Comparison of ENCODE assay signal across 16 cellular contexts in genomic region chr17:71349908-71350600, GRCh38.
DNase-seq lines count a peak whose midpoint lies in the region; ATAC-seq, FAIRE-seq and TF ChIP-seq lines count a peak whose summit lies in the region.
"Had no signal": no experiment of that assay in that cellular context is flagged by ENCODE, and none has a peak within 500 bp of the region (broad histone marks: within the 10 kb centered on the region; RNA-seq: fewer than 3 reads in every experiment).

No MANE protein-coding gene starts in this region.

- no peaks in the 10 kb centered on the region for H4K20me1 ChIP-seq in GM23338 (replicated peaks; ENCODE audit: insufficient read depth)

- H3F3A ChIP-seq in GM23338 (replicated peaks; ENCODE audit: low read depth), result no peaks in the 10 kb centered on the region

- no peak overlapping the region for H3K27ac Mint-ChIP-seq in GM23338

- H2AFZ ChIP-seq in GM23338, result no peak overlapping the region

- H3K4me3 Mint-ChIP-seq in GM23338, result no peak overlapping the region

- no peak for TF ChIP-seq CTCF in AG10803 (conservative IDR thresholded peaks at IDR 0.05; ENCODE audit: low read length)
- TF ChIP-seq CTCF in cardiac fibroblast (IDR thresholded peaks at IDR 0.05; ENCODE audit: low read depth, low read length), result no peak
- TF ChIP-seq CTCF in GM23338 (conservative IDR thresholded peaks at IDR 0.05; ENCODE audit: low read depth in 2 of 2), result no peak

- no peaks in the 10 kb centered on the region for H3K4me1 Mint-ChIP-seq in GM23338

- H3K36me3 Mint-ChIP-seq in GM23338 (ENCODE audit: low read depth), result 0 out of 3 replicates have a peak, but pooled peaks cover 3% of the 10 kb centered on the region

- H3K4me3 ChIP-seq in AG10803 (ENCODE audit: low read length) (no peak overlapping the region), cardiac fibroblast (replicated peaks in 1 of 2; ENCODE audit: low read depth in 2 of 2, low read length in 2 of 2) (no peak overlapping the region), GM23338 (no peak overlapping the region), small intestine (ENCODE audit: low read depth in 1 of 2, low read length in 2 of 2) (no peak overlapping the region)
- H3K4me3 ChIP-seq: SJCRH30 had no signal

- H3K27me3 ChIP-seq in GM23338 (ENCODE audit: insufficient read depth) (no peaks in the 10 kb centered on the region), small intestine (ENCODE audit: control insufficient read depth in 2 of 2, insufficient read depth in 2 of 2, low read length in 2 of 2) (no peaks in the 10 kb centered on the region)

- H3K9me3 ChIP-seq in small intestine (ENCODE audit: control insufficient read depth, low read depth), result no peaks in the 10 kb centered on the region
- H3K9me3 ChIP-seq: SJCRH30 had no signal

- H3K9me2 ChIP-seq in GM23338 (ENCODE audit: insufficient read depth), result peaks cover 8% of the 10 kb centered on the region; the same call in 1 of the 2 replicates

- no peaks in the 10 kb centered on the region; the same call in 1 of the 3 replicates for H3K9me3 Mint-ChIP-seq in GM23338

- H3K27ac ChIP-seq in GM23338 (ENCODE audit: low read depth) (no peak overlapping the region), caudate nucleus (ENCODE audit: low read depth, low read length) (no peak overlapping the region), small intestine (ENCODE audit: low read depth in 1 of 2, low read length in 1 of 2) (no peak overlapping the region)
- H3K27ac ChIP-seq: SJCRH30 had no signal

- H3K79me2 ChIP-seq in GM23338 (replicated peaks; ENCODE audit: insufficient read depth), result no peaks in the 10 kb centered on the region

- H3K36me3 ChIP-seq in GM23338 (ENCODE audit: insufficient read depth) (no peaks in the 10 kb centered on the region), small intestine (ENCODE audit: control insufficient read depth in 2 of 2, insufficient read depth in 2 of 2, low read length in 2 of 2) (no peaks in the 10 kb centered on the region)
- H3K36me3 ChIP-seq: SJCRH30 had no signal

- no peak for ATAC-seq in GM23338
- ATAC-seq: PC-3 had no signal

- WGBS in small intestine, 3 donors, result 88 to 91% (median 91%) methylated on average over 6 of the region's 6 CpGs

- peaks cover 2% of the 10 kb centered on the region for H3K27me3 Mint-ChIP-seq in GM23338 (ENCODE audit: insufficient read depth, low read depth, poor library complexity)

- H3K4me1 ChIP-seq in GM23338 (ENCODE audit: insufficient read depth) (no peaks in the 10 kb centered on the region), small intestine (ENCODE audit: control insufficient read depth in 2 of 2, insufficient read depth in 1 of 2, low read depth in 1 of 2, low read length in 1 of 2) (no peaks in the 10 kb centered on the region)
- H3K4me1 ChIP-seq: SJCRH30 had no signal

- no peak for FAIRE-seq in small intestine (lab: Jason Lieb, UNC)

- H3K4me2 ChIP-seq in GM23338, result no peak overlapping the region

- peak; percentile 64 for DNase-seq in AG10803 (ENCODE audit: low read depth)
- DNase-seq in HS-5 (ENCODE audit: low read depth), result peak; percentile 1
- DNase-seq in cardiac fibroblast (ENCODE audit: low read depth in 2 of 2), result peak; percentile 39 to 52
- peak; percentile 44 for DNase-seq in iris pigment epithelial cell (ENCODE audit: low read depth)
- no peak for DNase-seq in GM23338 (ENCODE audit: low spot score)
- no peak for DNase-seq in caudate nucleus (lab: John Stamatoyannopoulos, UW)
- no peak for DNase-seq in AG08396 (ENCODE audit: low spot score)
- no peak for DNase-seq in small intestine
- DNase-seq: C1 segment of cervical spinal cord, MV-4-11, NCI-H1417, NCI-H1930, NCI-H510A, NCI-H82, PC-3, SJCRH30 had no signal

TF ChIP-seq in GM23338, 12 proteins besides CTCF, POLR2A, EP300 and RAD21:
- TF ChIP-seq CREB1 (CRISPR knock-in tag; IDR thresholded peaks at IDR 0.05; ENCODE audit: low read depth) (no peak), POLR2AphosphoS5 (IDR thresholded peaks at IDR 0.05; ENCODE audit: low read depth) (no peak), ZNF331 (CRISPR knock-in tag; IDR thresholded peaks at IDR 0.05; ENCODE audit: low read depth) (no peak), ZNF462 (CRISPR knock-in tag; IDR thresholded peaks at IDR 0.05) (no peak), STAT1 (IDR thresholded peaks at IDR 0.05; ENCODE audit: unreplicated experiment) (no peak), ETS1 (IDR thresholded peaks at IDR 0.05) (no peak), JUNB (IDR thresholded peaks at IDR 0.05; ENCODE audit: unreplicated experiment) (no peak), NANOG (IDR thresholded peaks at IDR 0.05; ENCODE audit: borderline replicate concordance) (no peak), EZH2 (IDR thresholded peaks at IDR 0.05; ENCODE audit: low read depth, unreplicated experiment) (no peak)

Comparison
In these comparisons a context has a peak if more than half of its experiments do, and no peak if none do; other contexts are left out.
1. DNase-seq: peak in AG10803 (single experiment), HS-5 (single experiment), cardiac fibroblast (2 of 2) and iris pigment epithelial cell (single experiment); none in GM23338 (single experiment), caudate nucleus (0 of 61), AG08396 (single experiment) and small intestine (single experiment).